ENCODE assay signal across 25 cellular contexts in genomic region chr1:162270016-162270415, GRCh38.
"Had no signal": no experiment of that assay in that cellular context is flagged by ENCODE, and none has a peak within 500 bp of the region (broad histone marks: within the 10 kb centered on the region; RNA-seq: fewer than 3 reads in every experiment).

No MANE protein-coding gene starts in this region.

- DNase-seq: activated CD4-positive, alpha-beta memory T cell treated with anti-CD3 and anti-CD28 coated beads, Interleukin-2, amount 10 ng/mL, durations not matched to agents 7 days and 5 days; activated CD4-positive, alpha-beta T cell treated with anti-CD3 and anti-CD28 coated beads for 1 hour; activated CD4-positive, alpha-beta T cell treated with anti-CD3 and anti-CD28 coated beads for 4 hours; activated CD4-positive, alpha-beta T cell treated with anti-CD3 and anti-CD28 coated beads, Interleukin-2, amount 10 ng/mL, durations not matched to agents 7 days and 5 days; activated CD4-positive, alpha-beta T cell treated with anti-CD3 and anti-CD28 coated beads, Interleukin-2, amount 50 U/mL, for 4 hours; activated CD4-positive, CD25-positive, alpha-beta regulatory T cell; activated CD8-positive, alpha-beta memory T cell treated with anti-CD3 and anti-CD28 coated beads, Interleukin-2, amount 50 U/mL, for 48 hours; activated gamma-delta T cell; activated naive CD4-positive, alpha-beta T cell; activated naive CD4-positive, alpha-beta T cell treated with anti-CD3 and anti-CD28 coated beads, Interleukin-2, amount 10 ng/mL, durations not matched to agents 7 days and 5 days; activated naive CD8-positive, alpha-beta T cell treated with anti-CD3 and anti-CD28 coated beads, Interleukin-2, amount 10 ng/mL, durations not matched to agents 7 days and 5 days; activated T-cell treated with anti-CD3 and anti-CD28 coated beads for 4 hours; activated T-cell treated with anti-CD3 and anti-CD28 coated beads, Interleukin-2, amount 50 U/mL, for 24 hours; activated T-cell treated with anti-CD3 and anti-CD28 coated beads, Interleukin-2, amount 50 U/mL, for 72 hours; dorsolateral prefrontal cortex; effector memory CD4-positive, alpha-beta T cell; endodermal cell; foreskin fibroblast; head of caudate nucleus; T-helper 1 cell; T-helper 17 cell; T1000; WERI-Rb-1 had no signal

- H3K4me3 ChIP-seq: ascending aorta, coronary artery, dorsolateral prefrontal cortex had no signal

- H3K4me1 ChIP-seq: ascending aorta had no signal

- H3K27me3 ChIP-seq: ascending aorta, dorsolateral prefrontal cortex had no signal

- H3K27ac ChIP-seq: ascending aorta, coronary artery, dorsolateral prefrontal cortex had no signal

- H3K9me3 ChIP-seq: ascending aorta had no signal

- H3K36me3 ChIP-seq: ascending aorta, WERI-Rb-1 had no signal
